ENCODE assay signal across 8 cellular contexts in the genomic region with DNA sequence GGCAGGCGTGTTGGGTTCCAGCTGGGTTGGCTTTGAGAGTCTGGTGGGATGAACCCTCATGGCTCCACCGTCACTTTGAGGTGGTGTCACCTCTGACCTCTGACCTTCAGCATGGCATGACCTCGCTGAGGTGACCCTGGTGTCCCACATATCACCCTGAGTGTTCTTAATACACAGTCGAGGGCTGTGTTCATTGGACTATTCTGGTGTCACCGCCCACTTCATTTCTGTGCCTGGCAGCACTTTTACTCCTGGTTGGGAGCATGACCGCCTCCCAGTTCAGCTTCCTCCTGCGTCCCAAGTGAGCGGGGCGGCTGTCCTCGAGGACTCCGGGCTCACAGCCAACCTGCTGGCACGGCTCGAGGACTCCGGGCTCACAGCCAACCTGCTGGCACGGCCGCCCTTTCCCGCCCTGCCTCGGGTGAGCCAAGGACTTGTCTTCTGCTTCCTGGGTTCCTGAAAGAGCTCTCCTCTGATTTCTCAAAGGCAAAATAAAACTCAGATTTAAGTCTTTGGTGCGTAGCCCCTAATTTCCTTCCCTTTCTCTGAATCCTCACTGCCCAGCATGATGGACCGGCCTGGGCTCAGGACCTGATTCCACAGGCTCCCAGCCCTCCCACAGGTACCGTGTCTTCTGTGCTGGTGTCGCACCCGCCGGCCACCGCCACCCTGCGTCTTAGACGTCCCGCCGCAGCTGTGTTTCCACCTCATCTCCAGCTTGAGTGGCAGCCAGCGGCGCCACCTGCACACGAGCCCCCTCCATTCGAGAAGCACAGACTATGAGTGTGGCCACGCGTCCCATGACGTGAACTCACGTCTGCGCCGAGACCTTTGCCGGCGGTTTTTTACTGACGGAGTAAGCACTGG. TPM values are rescaled to one million over a fixed set of nuclear protein-coding genes. Genes with fewer than 3 reads are reported as not detected.
DNase-seq lines count a peak whose midpoint lies in the region; ATAC-seq, FAIRE-seq and TF ChIP-seq lines count a peak whose summit lies in the region.

No MANE protein-coding gene starts in this region.

- FAIRE-seq in astrocyte (lab: Jason Lieb, UNC) = no peak
- FAIRE-seq in GM12892 (lab: Jason Lieb, UNC) = no peak

- peak overlapping the region; percentile 28 for H3K4me2 ChIP-seq in astrocyte (ENCODE audit: low read length)
- no peak overlapping the region for H3K4me2 ChIP-seq in hepatocyte

- no peaks in the 10 kb centered on the region for H3K9me3 Mint-ChIP-seq in astrocyte (ENCODE audit: unreplicated experiment)

- H3K79me2 ChIP-seq in astrocyte (ENCODE audit: insufficient read depth, low read length) (no peaks in the 10 kb centered on the region), hepatocyte (no peaks in the 10 kb centered on the region)

- no peak for TF ChIP-seq POLR2A in GM12892 (IDR thresholded peaks at IDR 0.05; ENCODE audit: low read depth, low read length)

- no peaks in the 10 kb centered on the region for H3K9me2 ChIP-seq in hepatocyte (replicated peaks; ENCODE audit: insufficient read depth)

- peaks cover 11% of the 10 kb centered on the region for H3K4me1 ChIP-seq in astrocyte (ENCODE audit: insufficient read depth, low read length)
- H3K4me1 ChIP-seq in hepatocyte (ENCODE audit: insufficient read depth) = no peaks in the 10 kb centered on the region
- peaks cover 13% of the 10 kb centered on the region for H3K4me1 ChIP-seq in stomach smooth muscle (ENCODE audit: control insufficient read depth, insufficient read depth, low read length)

- H2AFZ ChIP-seq in astrocyte (ENCODE audit: low read depth, low read length) (no peak overlapping the region), hepatocyte (no peak overlapping the region)

- H3K36me3 ChIP-seq in astrocyte (ENCODE audit: insufficient read depth, low read length) = no peaks in the 10 kb centered on the region
- H3K36me3 ChIP-seq in hepatocyte (replicated peaks; ENCODE audit: insufficient read depth, low read depth) = peaks cover under 1% of the 10 kb centered on the region
- H3K36me3 ChIP-seq in stomach smooth muscle (ENCODE audit: control insufficient read depth in 2 of 2, insufficient read depth in 2 of 2, low read length in 2 of 2) = no peaks in the 10 kb centered on the region

- H3K27me3 Mint-ChIP-seq in astrocyte (ENCODE audit: low read depth, unreplicated experiment) = no peaks in the 10 kb centered on the region

- H4K20me1 ChIP-seq in astrocyte (ENCODE audit: insufficient read depth, low read length) (no peaks in the 10 kb centered on the region), hepatocyte (ENCODE audit: insufficient read depth, poor library complexity, severe bottlenecking) (no peaks in the 10 kb centered on the region)

- H3K27me3 ChIP-seq in astrocyte (ENCODE audit: insufficient read depth, low read length) (no peaks in the 10 kb centered on the region), hepatocyte (no peaks in the 10 kb centered on the region), stomach smooth muscle (ENCODE audit: control insufficient read depth in 1 of 2, insufficient read depth in 2 of 2, low read length in 2 of 2) (no peaks in the 10 kb centered on the region)

- H3K9ac ChIP-seq in astrocyte (ENCODE audit: low read length) = no peak overlapping the region
- H3K9ac ChIP-seq in stomach smooth muscle (ENCODE audit: low read length in 2 of 2) = no peak overlapping the region

- no peak for ATAC-seq in HG03342 (IDR thresholded peaks at IDR 0.05; ENCODE audit: unreplicated experiment)
- no peak for ATAC-seq in GM18861 (IDR thresholded peaks at IDR 0.05; ENCODE audit: unreplicated experiment)

- DNase-seq in COR-L47 (lab: John Stamatoyannopoulos, UW) = peak; percentile 98
- peak; percentile 67 for DNase-seq in NCI-H187 treated with DMSO at 0.1 percent for 48 hours (lab: John Stamatoyannopoulos, UW)
- peak; percentile 20 for DNase-seq in astrocyte (ENCODE audit: low read depth)
- peak; percentile 51 for DNase-seq in hepatocyte (ENCODE audit: low spot score)
- no peak for DNase-seq in GM12892 (ENCODE audit: insufficient read length)

- no peaks in the 10 kb centered on the region for H3K9me3 ChIP-seq in astrocyte (ENCODE audit: insufficient read depth, low read depth, low read length)
- no peaks in the 10 kb centered on the region for H3K9me3 ChIP-seq in hepatocyte (ENCODE audit: low read depth)
- no peaks in the 10 kb centered on the region for H3K9me3 ChIP-seq in stomach smooth muscle (ENCODE audit: control insufficient read depth in 2 of 2, low read length in 2 of 2)

- WGBS in hepatocyte (ENCODE audit: low lambda C conversion rate, missing lambda C conversion rate) = 90% methylated on average over 42 of the region's 42 CpGs

- H3K36me3 Mint-ChIP-seq in astrocyte (ENCODE audit: low read depth, unreplicated experiment) = no peaks in the 10 kb centered on the region

- no peak overlapping the region for H3K4me3 Mint-ChIP-seq in astrocyte (ENCODE audit: unreplicated experiment)

- H3K4me3 ChIP-seq in astrocyte (ENCODE audit: insufficient read depth, low read depth, low read length) = no peak overlapping the region
- no peak overlapping the region for H3K4me3 ChIP-seq in hepatocyte
- H3K4me3 ChIP-seq in stomach smooth muscle (ENCODE audit: low read length in 2 of 2) = no peak overlapping the region

- H3K27ac Mint-ChIP-seq in astrocyte (ENCODE audit: unreplicated experiment) = no peak overlapping the region

- H3K27ac ChIP-seq in astrocyte (ENCODE audit: low read depth, low read length) (no peak overlapping the region), hepatocyte (peak overlapping the region; percentile 20), stomach smooth muscle (ENCODE audit: low read length) (peak overlapping the region; percentile 55)

- no peaks in the 10 kb centered on the region for H3K4me1 Mint-ChIP-seq in astrocyte (ENCODE audit: low read depth, unreplicated experiment)

- TF ChIP-seq CTCF in astrocyte (IDR thresholded peaks at IDR 0.05; ENCODE audit: insufficient read depth, low read depth, low read length) = no peak
- TF ChIP-seq CTCF in hepatocyte (IDR thresholded peaks at IDR 0.05; ENCODE audit: poor library complexity) = no peak

RNA-seq across cellular contexts. Expression of a gene that starts 10.4 kb away (rescaled TPM):
- total RNA-seq in astrocyte (not detected in 2 replicates), hepatocyte (15.9 and 16.2 TPM in 2 replicates)
- 7.0 and 30.8 TPM in 2 replicates for polyA plus RNA-seq in hepatocyte
- 0.17 TPM for polyA plus RNA-seq in GM12892 (2012; ENCODE audit: missing spikeins)

RNA-seq across cellular contexts. Expression of a gene that starts 19.4 kb away (rescaled TPM):
- total RNA-seq in astrocyte (not detected in 2 replicates), hepatocyte (0.16 and 0.17 TPM in 2 replicates)
- 0.07 TPM in 1 of 2 replicates, not detected in the other for polyA plus RNA-seq in hepatocyte
- not detected for polyA plus RNA-seq in GM12892 (2012; ENCODE audit: missing spikeins)

Comparison
In these comparisons a context has a peak if more than half of its experiments do, and no peak if none do; other contexts are left out.
1. RNA of a gene that starts 10.4 kb away (total RNA-seq): 15.9 to 16.2 TPM in hepatocyte; not detected in astrocyte; every median in the first group is over 10 times any median in the second.